ENCODE assay signal across 8 cellular contexts in genomic region chr6:53359843-53360834, GRCh38. TPM values are rescaled to one million over a fixed set of nuclear protein-coding genes. Genes with fewer than 3 reads are reported as not detected.
DNase-seq lines count a peak whose midpoint lies in the region; TF ChIP-seq lines count a peak whose summit lies in the region.

No MANE protein-coding gene starts in this region.

- no peaks in the 10 kb centered on the region for H3K79me2 ChIP-seq in Karpas-422 (ENCODE audit: low read length)

- peak overlapping the region; percentile 77 for H3K27ac ChIP-seq in Karpas-422 (ENCODE audit: low read length)
- H3K27ac ChIP-seq in ascending aorta, result peak overlapping the region; percentile 78 to 94
- peak overlapping the region; percentile 82 for H3K27ac ChIP-seq in temporal lobe (ENCODE audit: low read depth, low read length)

- H3K9ac ChIP-seq in Karpas-422 (ENCODE audit: low read length), result peak overlapping the region; percentile 90

- H3K4me2 ChIP-seq in Karpas-422 (ENCODE audit: low read depth, low read length, poor library complexity, severe bottlenecking), result peak overlapping the region; percentile 99

- H3K36me3 ChIP-seq in Karpas-422 (ENCODE audit: insufficient read depth, low read length) (no peaks in the 10 kb centered on the region), ascending aorta (no peaks in the 10 kb centered on the region)

- H3K9me3 ChIP-seq in Karpas-422 (ENCODE audit: low read length), result no peaks in the 10 kb centered on the region
- H3K9me3 ChIP-seq in ascending aorta, result no peaks in the 10 kb centered on the region

- peak overlapping the region; percentile 79 for H3K4me3 ChIP-seq in Karpas-422 (ENCODE audit: low read length)
- H3K4me3 ChIP-seq in ascending aorta, result peak overlapping the region; percentile 53 to 80

- TF ChIP-seq CTCF in ascending aorta (IDR thresholded peaks at IDR 0.05), result no peak

- no peaks in the 10 kb centered on the region for H3K9me2 ChIP-seq in Karpas-422 (replicated peaks; ENCODE audit: insufficient read depth, low read length)

- no peaks in the 10 kb centered on the region for H4K20me1 ChIP-seq in Karpas-422 (ENCODE audit: insufficient read depth, low read depth, low read length)

- H3K4me1 ChIP-seq in Karpas-422 (ENCODE audit: low read length), result peaks cover 27% of the 10 kb centered on the region
- H3K4me1 ChIP-seq in ascending aorta, result peaks cover 0 to 4% of the 10 kb centered on the region in 2 donors

- intact Hi-C loops in ascending aorta (cut with DNase I), result loop anchor here (1.0 to 10.0 kb wide), 5 partner anchors 12 to 995 kb away; partner anchors contain the start of genes EFHC1, ELOVL5, LRRC1 and PAQR8

- H2AFZ ChIP-seq in Karpas-422 (ENCODE audit: low read length), result peak overlapping the region; percentile 76; the same call in 1 of the 2 replicates

- peak; percentile 4 for DNase-seq in SIG-M5 treated with dmso at 0.1 percent for 504 hours (lab: John Stamatoyannopoulos, UW; ENCODE audit: unreplicated experiment)
- DNase-seq in SIG-M5 (lab: John Stamatoyannopoulos, UW), result no peak
- no peak for DNase-seq in Karpas-422
- DNase-seq in ascending aorta (ENCODE audit: low spot score in 2 of 2), result no peak
- peak; percentile 37 for DNase-seq in left kidney (ENCODE audit: low read depth, low spot score)
- DNase-seq in amygdala (lab: John Stamatoyannopoulos, UW), result no peak
- DNase-seq in HPDE6-E6E7 (ENCODE audit: extremely low spot score), result no peak

- H3K27me3 ChIP-seq in Karpas-422 (ENCODE audit: low read length) (no peaks in the 10 kb centered on the region), ascending aorta (no peaks in the 10 kb centered on the region)

RNA-seq across cellular contexts. Expression of gene ELOVL5, which starts 11.4 kb away (rescaled TPM):
- 37.9 and 82.7 TPM in 2 replicates for total RNA-seq in Karpas-422 (2014; rRNA removed; shearing (Covaris generic); ENCODE audit: low replicate concordance)
- 53.7 TPM for total RNA-seq in ascending aorta
- 48.2 TPM for total RNA-seq in temporal lobe

Comparison
In these comparisons a context has a peak if more than half of its experiments do, and no peak if none do; other contexts are left out.
1. DNase-seq: peak in SIG-M5 treated with dmso at 0.1 percent for 504 hours (single experiment) and left kidney (single experiment); none in SIG-M5 (single experiment), Karpas-422 (single experiment), ascending aorta (0 of 2), amygdala (0 of 56) and HPDE6-E6E7 (single experiment).
2. Peak in every context shown above with its lines, with median percentiles within 50 percentile points of each other: H3K27ac ChIP-seq.